ENCODE assay signal across 33 cellular contexts in the genomic region with DNA sequence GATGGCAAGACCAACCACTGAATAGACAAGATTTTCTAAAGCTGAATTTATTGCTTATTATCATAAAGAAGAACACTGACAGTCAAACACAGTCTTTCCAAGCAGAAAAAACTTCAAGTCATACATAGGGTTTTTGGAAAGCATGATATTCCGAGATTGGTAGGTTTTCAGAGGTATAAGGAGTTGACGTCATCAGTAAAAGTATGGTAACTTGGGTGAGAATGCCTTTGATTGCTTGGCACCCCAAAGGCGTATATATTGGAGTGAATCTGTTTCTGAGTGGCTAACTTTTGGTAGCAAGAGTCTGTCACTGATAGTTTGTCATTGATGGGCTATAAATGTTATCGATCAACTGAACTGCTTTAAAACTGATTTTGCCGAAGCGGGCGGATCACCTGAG.
"Had no signal": no experiment of that assay in that cellular context is flagged by ENCODE, and none has a peak within 500 bp of the region (broad histone marks: within the 10 kb centered on the region; RNA-seq: fewer than 3 reads in every experiment).

No MANE protein-coding gene starts in this region.

- H3K27me3 ChIP-seq: adrenal gland, ascending aorta, body of pancreas, brain microvascular endothelial cell, breast epithelium, cardiac muscle cell had no signal

- H3K36me3 ChIP-seq: adrenal gland, ascending aorta, brain microvascular endothelial cell, breast epithelium, cardiac muscle cell had no signal

- H3K9me3 ChIP-seq: adrenal gland, body of pancreas had no signal

- H3K4me3 ChIP-seq: adrenal gland, ascending aorta, body of pancreas, breast epithelium, cardiac muscle cell had no signal

- DNase-seq: activated effector memory CD4-positive, alpha-beta T cell treated with anti-CD3 and anti-CD28 coated beads, Interleukin-2, amount 50 U/mL, for 16 hours; activated effector memory CD4-positive, alpha-beta T cell treated with Interleukin-2 at 50 U/mL for 16 hours; activated gamma-delta T cell; activated gamma-delta T cell treated with Interleukin-2 at 50 U/mL for 16 hours; activated naive CD4-positive, alpha-beta T cell; activated naive CD4-positive, alpha-beta T cell treated with anti-CD3 and anti-CD28 coated beads for 36 hours; activated naive CD4-positive, alpha-beta T cell treated with anti-CD3 and anti-CD28 coated beads, Interleukin-2, amount 10 ng/mL, durations not matched to agents 7 days and 5 days; activated naive CD4-positive, alpha-beta T cell treated with anti-CD3 and anti-CD28 coated beads, Interleukin-2, amount 50 U/mL, for 16 hours; activated naive CD4-positive, alpha-beta T cell treated with Interleukin-2 at 50 U/mL for 16 hours; activated naive CD8-positive, alpha-beta T cell treated with anti-CD3 and anti-CD28 coated beads for 36 hours; activated naive CD8-positive, alpha-beta T cell treated with anti-CD3 and anti-CD28 coated beads, Interleukin-2, amount 10 ng/mL, durations not matched to agents 7 days and 5 days; activated naive CD8-positive, alpha-beta T cell treated with anti-CD3 and anti-CD28 coated beads, Interleukin-2, amount 50 U/mL, for 24 hours; activated T-cell treated with anti-CD3 and anti-CD28 coated beads, Interleukin-2, amount 50 U/mL, for 24 hours; activated T-cell treated with anti-CD3 and anti-CD28 coated beads, Interleukin-2, amount 50 U/mL, for 4 hours; activated T-cell treated with anti-CD3 and anti-CD28 coated beads, Interleukin-2, amount 50 U/mL, for 48 hours; activated T-cell treated with anti-CD3 and anti-CD28 coated beads, Interleukin-2, amount 50 U/mL, for 72 hours; adrenal gland; amniotic stem cell; amygdala; anterior cingulate cortex; aorta; body of pancreas; brain microvascular endothelial cell; caudate nucleus; central memory CD4-positive, alpha-beta T cell; cerebellar nuclear complex had no signal

- H3K4me1 ChIP-seq: ascending aorta, body of pancreas, breast epithelium had no signal

- ATAC-seq: activated naive CD4-positive, alpha-beta T cell treated with anti-CD3 and anti-CD28 coated beads, Interleukin-2, amount 50 U/mL, for 72 hours; activated naive CD8-positive, alpha-beta T cell treated with anti-CD3 and anti-CD28 coated beads, Interleukin-2, amount 50 U/mL, for 24 hours; activated T-cell treated with anti-CD3 and anti-CD28 coated beads, Interleukin-2, amount 50 U/mL, for 4 hours; activated T-cell treated with anti-CD3 and anti-CD28 coated beads, Interleukin-2, amount 50 U/mL, for 72 hours; activated T-helper 17 cell treated with anti-CD3 and anti-CD28 coated beads, Interleukin-2, amount 50 U/mL, for 72 hours; body of pancreas had no signal

- H3K27ac ChIP-seq: adrenal gland, ascending aorta, body of pancreas, brain microvascular endothelial cell, breast epithelium, cardiac muscle cell had no signal

- FAIRE-seq: astrocyte, bronchial epithelial cell had no signal
